ENCODE assay signal across 1 cellular context in genomic region chr22:22401381-22401780, GRCh38.
TF ChIP-seq lines count a peak whose summit lies in the region.

No MANE protein-coding gene starts in this region.

TF ChIP-seq in K562, 482 proteins besides CTCF, POLR2A, EP300 and RAD21 (continued from another document):
- TF ChIP-seq ZMIZ1 (IDR thresholded peaks at IDR 0.05; ENCODE audit: low read depth in 2 of 2, low read length in 2 of 2) (peak in 1 of 2 experiments; percentile 13; a peak in 1 of 4 replicates), SLC30A9 (CRISPR knock-in tag; IDR thresholded peaks at IDR 0.05) (no peak), MCM3 (IDR thresholded peaks at IDR 0.05) (0 out of 2 replicates have a peak, but pooled peaks have one; percentile 22), HNRNPUL1 (IDR thresholded peaks at IDR 0.05; ENCODE audit: low read length) (0 out of 2 replicates have a peak, but pooled peaks have one; percentile 40), ID3 (CRISPR knock-in tag; IDR thresholded peaks at IDR 0.05) (no peak), ID3 (tag; IDR thresholded peaks at IDR 0.05) (0 out of 2 replicates have a peak, but pooled peaks have one; percentile 21)
